Comparison of ENCODE assay signal across 8 cellular contexts in genomic region chr13:43905435-43906031, GRCh38. TPM values are rescaled to one million over a fixed set of nuclear protein-coding genes. Genes with fewer than 3 reads are reported as not detected.
A peak's percentile ranks its signal among the peaks of the same experiment; 100 is the strongest.
DNase-seq lines count a peak whose midpoint lies in the region; ATAC-seq and TF ChIP-seq lines count a peak whose summit lies in the region.

No MANE protein-coding gene starts in this region.

- 0 to 1% (median 0%) methylated on average over 3 of the region's 3 CpGs for WGBS in heart left ventricle, 4 donors

- no peaks in the 10 kb centered on the region for H3K36me3 ChIP-seq in HEK293 (ENCODE audit: control insufficient read depth in 2 of 2, insufficient read depth in 1 of 2, low read length in 2 of 2)
- H3K36me3 ChIP-seq in adipocyte (ENCODE audit: control insufficient read depth, insufficient read depth, low read length, severe bottlenecking) = no peaks in the 10 kb centered on the region
- H3K36me3 ChIP-seq in heart left ventricle = no peaks in the 10 kb centered on the region

- ATAC-seq in heart left ventricle (peak in 3 of 4 donors; percentile 65 to 71 (median 66)), HG02981 (IDR thresholded peaks at IDR 0.05; ENCODE audit: unreplicated experiment) (no peak), GM18511 (IDR thresholded peaks at IDR 0.05; ENCODE audit: unreplicated experiment) (no peak)

- H3K4me1 ChIP-seq in HEK293 (ENCODE audit: control insufficient read depth, insufficient read depth, low read length) = no peaks in the 10 kb centered on the region
- peaks cover 10% of the 10 kb centered on the region for H3K4me1 ChIP-seq in adipocyte (ENCODE audit: control insufficient read depth, insufficient read depth, low read length)
- peaks cover 0 to 14% (median 0%) of the 10 kb centered on the region in 12 donors for H3K4me1 ChIP-seq in heart left ventricle

- no peak overlapping the region for H3K9ac ChIP-seq in adipocyte (ENCODE audit: low read length)

- H3K4me3 ChIP-seq in HEK293 (ENCODE audit: low read depth, low read length) (no peak overlapping the region), adipocyte (ENCODE audit: low read length) (no peak overlapping the region), heart left ventricle (no peak overlapping the region)

- H3K27me3 ChIP-seq in adipocyte (replicated peaks; ENCODE audit: control insufficient read depth, insufficient read depth, low read length) (no peaks in the 10 kb centered on the region), heart left ventricle (peaks cover 0 to 6% (median 0%) of the 10 kb centered on the region in 9 donors)

- CTCF ChIA-PET in HEK293 (lab: Yijun Ruan, JAX) = interaction anchor here (0.6 to 5.3 kb wide), 25 partner anchors 10 to 1065 kb away, joined by 3 to 80 read pairs (median 4); no protein-coding TSS in a partner anchor

- DNase-seq in DMS53 treated with DMSO at 0.1 percent for 48 hours (lab: John Stamatoyannopoulos, UW; ENCODE audit: unreplicated experiment) (peak; percentile 60), NCI-H69 (lab: John Stamatoyannopoulos, UW) (peak; percentile 69), adipocyte (ENCODE audit: low read depth) (peak; percentile 93), heart left ventricle (peak in 1 of 5 donors; percentile 14), pulmonary artery endothelial cell (ENCODE audit: low read depth, low spot score) (peak; percentile 1)

- TF ChIP-seq CTCF in HEK293 (tag by site-specific recombination; IDR thresholded peaks at IDR 0.05) (no peak), heart left ventricle (IDR thresholded peaks at IDR 0.05) (peak; percentile 61 to 87 (median 82))

- H3K9me3 ChIP-seq in HEK293 (ENCODE audit: control insufficient read depth, insufficient read depth, low read depth, low read length) = no peaks in the 10 kb centered on the region
- no peaks in the 10 kb centered on the region for H3K9me3 ChIP-seq in adipocyte (ENCODE audit: control insufficient read depth, low read length)
- H3K9me3 ChIP-seq in heart left ventricle = no peaks in the 10 kb centered on the region

- POLR2A ChIA-PET in HEK293 (lab: Yijun Ruan, JAX) = no interaction called here

- intact Hi-C loops in heart left ventricle (cut with DNase I) = loop anchor here (1.0 to 10.0 kb wide), 22 partner anchors 142 to 1069 kb away; no protein-coding TSS in a partner anchor

- no peak for TF ChIP-seq POLR2A in heart left ventricle (IDR thresholded peaks at IDR 0.05)

- H3K27ac ChIP-seq in HEK293 (ENCODE audit: extremely low read depth, low read depth, low read length) = no peak overlapping the region
- H3K27ac ChIP-seq in heart left ventricle = no peak overlapping the region

TF ChIP-seq in HEK293, 187 proteins besides CTCF, POLR2A, EP300 and RAD21:
- TF ChIP-seq INSM2 (tag by site-specific recombination; IDR thresholded peaks at IDR 0.05) = peak; percentile 70
- TF ChIP-seq ZNF654 (tag by site-specific recombination; IDR thresholded peaks at IDR 0.05; ENCODE audit: low read depth) = peak; percentile 84
- TF ChIP-seq ZNF362 (tag by site-specific recombination; IDR thresholded peaks at IDR 0.05) = 0 out of 2 replicates have a peak, but pooled peaks have one; percentile 24
- peak; percentile 57 for TF ChIP-seq ZNF660 (tag by site-specific recombination; IDR thresholded peaks at IDR 0.05)
- TF ChIP-seq REST (tag by site-specific recombination; IDR thresholded peaks at IDR 0.05) = no peak
- no peak for TF ChIP-seq ZNF23 (tag by site-specific recombination; IDR thresholded peaks at IDR 0.05; ENCODE audit: borderline replicate concordance)
- no peak for TF ChIP-seq ZNF280D (tag by site-specific recombination; IDR thresholded peaks at IDR 0.05)
- TF ChIP-seq ZSCAN4 (tag by site-specific recombination; IDR thresholded peaks at IDR 0.05) = no peak
- TF ChIP-seq ZNF239 (tag by site-specific recombination; IDR thresholded peaks at IDR 0.05) = no peak
- no peak for TF ChIP-seq ZNF10 (tag by site-specific recombination; IDR thresholded peaks at IDR 0.05)
- TF ChIP-seq ZFHX2 (tag by site-specific recombination; conservative IDR thresholded peaks at IDR 0.05) = no peak
- no peak for TF ChIP-seq ZNF416 (tag by site-specific recombination; IDR thresholded peaks at IDR 0.05)
- TF ChIP-seq SCRT1 (tag by site-specific recombination; IDR thresholded peaks at IDR 0.05; ENCODE audit: borderline replicate concordance) = no peak

RNA-seq across cellular contexts. Expression of gene LACC1, which starts 25.8 kb away (rescaled TPM):
- total RNA-seq in heart left ventricle (10 to 100 TPM in 2 of 9 donors, 1 to 10 TPM in 7; 2.7 to 17.8 (median 4.3) TPM), pulmonary artery endothelial cell (6.6 and 9.3 TPM in 2 replicates)
- polyA plus RNA-seq in heart left ventricle = 1 to 10 TPM; 3.0 to 7.8 TPM

RNA-seq across cellular contexts. Expression of gene CCDC122, which starts 26.0 kb away (rescaled TPM):
- 1 to 10 TPM; 2.3 to 10.0 (median 4.9) TPM for total RNA-seq in heart left ventricle
- 1 to 10 TPM; 1.4 to 5.2 TPM for polyA plus RNA-seq in heart left ventricle
- 1.8 and 4.2 TPM in 2 replicates for total RNA-seq in pulmonary artery endothelial cell

Comparison
In these comparisons a context has a peak if more than half of its experiments do, and no peak if none do; other contexts are left out.
1. ATAC-seq: peak in heart left ventricle (3 of 4); none in HG02981 (single experiment) and GM18511 (single experiment).